ENCODE assay signal across 17 cellular contexts in genomic region chr1:228364706-228365213, GRCh38. TPM values are rescaled to one million over a fixed set of nuclear protein-coding genes. Genes with fewer than 3 reads are reported as not detected.
"Had no signal": no experiment of that assay in that cellular context is flagged by ENCODE, and none has a peak within 500 bp of the region (broad histone marks: within the 10 kb centered on the region; RNA-seq: fewer than 3 reads in every experiment).

No MANE protein-coding gene starts in this region.

- H3K4me3 Mint-ChIP-seq: activated CD8-positive, alpha-beta T cell treated with anti-CD3 and anti-CD28 coated beads, Interleukin-2, amount 10 ng/mL, durations not matched to agents 7 days and 5 days; activated naive CD4-positive, alpha-beta T cell treated with anti-CD3 and anti-CD28 coated beads, Interleukin-2, amount 50 U/mL, for 24 hours; naive B cell; stimulated activated naive CD8-positive, alpha-beta T cell treated with anti-CD3 and anti-CD28 coated beads, Interleukin-15, amount 100 ng/mL, for 72 hours; T-cell had no signal

- H3K36me3 ChIP-seq: esophagus muscularis mucosa, prostate gland, thoracic aorta, WERI-Rb-1 had no signal

- DNase-seq: activated CD4-positive, alpha-beta T cell treated with anti-CD3 and anti-CD28 coated beads for 4 hours; activated CD8-positive, alpha-beta memory T cell treated with anti-CD3 and anti-CD28 coated beads, Interleukin-2, amount 50 U/mL, for 48 hours; activated CD8-positive, alpha-beta T cell treated with anti-CD3 and anti-CD28 coated beads, Interleukin-2, amount 10 ng/mL, durations not matched to agents 7 days and 5 days; amygdala; midbrain; naive B cell; stimulated activated CD4-positive, alpha-beta T cell treated with anti-CD3 and anti-CD28 coated beads, Interleukin-15, amount 100 ng/mL, for 24 hours; stimulated activated CD4-positive, alpha-beta T cell treated with anti-CD3 and anti-CD28 coated beads, Interleukin-4, amount 100 ng/mL, for 24 hours; stimulated activated naive CD8-positive, alpha-beta T cell treated with anti-CD3 and anti-CD28 coated beads, Interleukin-15, amount 100 ng/mL, for 72 hours; T-cell had no signal

- FAIRE-seq: urothelium cell line had no signal

- H3K36me3 Mint-ChIP-seq: naive B cell, T-cell had no signal

- H3K4me3 ChIP-seq: esophagus muscularis mucosa, prostate gland, thoracic aorta had no signal

- H3K4me1 ChIP-seq: prostate gland had no signal

- H3K4me1 Mint-ChIP-seq: activated naive CD4-positive, alpha-beta T cell treated with anti-CD3 and anti-CD28 coated beads, Interleukin-2, amount 50 U/mL, for 24 hours; stimulated activated naive CD8-positive, alpha-beta T cell treated with anti-CD3 and anti-CD28 coated beads, Interleukin-15, amount 100 ng/mL, for 72 hours; T-cell had no signal

- ATAC-seq: activated CD8-positive, alpha-beta T cell treated with anti-CD3 and anti-CD28 coated beads, Interleukin-2, amount 10 ng/mL, durations not matched to agents 7 days and 5 days; T-cell had no signal

- H3K27me3 Mint-ChIP-seq: activated naive CD4-positive, alpha-beta T cell treated with anti-CD3 and anti-CD28 coated beads, Interleukin-2, amount 50 U/mL, for 24 hours; naive B cell; stimulated activated naive CD8-positive, alpha-beta T cell treated with anti-CD3 and anti-CD28 coated beads, Interleukin-15, amount 100 ng/mL, for 72 hours; T-cell had no signal

- H3K9me3 Mint-ChIP-seq: activated naive CD4-positive, alpha-beta T cell treated with anti-CD3 and anti-CD28 coated beads, Interleukin-2, amount 50 U/mL, for 24 hours; naive B cell; stimulated activated naive CD8-positive, alpha-beta T cell treated with anti-CD3 and anti-CD28 coated beads, Interleukin-15, amount 100 ng/mL, for 72 hours; T-cell had no signal

- H3K27ac ChIP-seq: esophagus muscularis mucosa, prostate gland, thoracic aorta, WERI-Rb-1 had no signal

- H3K9me3 ChIP-seq: esophagus muscularis mucosa, prostate gland, thoracic aorta had no signal

- H3K27ac Mint-ChIP-seq: activated CD8-positive, alpha-beta T cell treated with anti-CD3 and anti-CD28 coated beads, Interleukin-2, amount 10 ng/mL, durations not matched to agents 7 days and 5 days; activated naive CD4-positive, alpha-beta T cell treated with anti-CD3 and anti-CD28 coated beads, Interleukin-2, amount 50 U/mL, for 24 hours; naive B cell; T-cell had no signal

RNA-seq across cellular contexts. Expression of gene TRIM17, which starts 51.9 kb away (rescaled TPM):
- total RNA-seq: esophagus muscularis mucosa, SK-MEL-5 had no signal
